In genomic region chr16:70747703-70748631, GRCh38 we compare ENCODE assay signal across 1 cellular context.
TF ChIP-seq lines count a peak whose summit lies in the region.

No MANE protein-coding gene starts in this region.

TF ChIP-seq in HepG2, 621 proteins besides CTCF, POLR2A, EP300 and RAD21 (continues in another document):
- TF ChIP-seq KLF13 (CRISPR knock-in tag; IDR thresholded peaks at IDR 0.05): no peak
- TF ChIP-seq TFE3 (CRISPR knock-in tag; IDR thresholded peaks at IDR 0.05): no peak
- TF ChIP-seq ZNF280B (CRISPR knock-in tag; IDR thresholded peaks at IDR 0.05; ENCODE audit: borderline replicate concordance): peak; percentile 12; the same call in 1 of the 2 replicates
- 0 out of 2 replicates have a peak, but pooled peaks have one; percentile 12 for TF ChIP-seq ZMAT3 (CRISPR knock-in tag; conservative IDR thresholded peaks at IDR 0.05)
- no peak for TF ChIP-seq ZNF512 (CRISPR knock-in tag; IDR thresholded peaks at IDR 0.05)
- TF ChIP-seq ZNF281 (CRISPR knock-in tag; IDR thresholded peaks at IDR 0.05; ENCODE audit: borderline replicate concordance): no peak
- TF ChIP-seq ZFP90 (CRISPR knock-in tag; IDR thresholded peaks at IDR 0.05; ENCODE audit: borderline replicate concordance): no peak
- TF ChIP-seq ZNF747 (CRISPR knock-in tag; IDR thresholded peaks at IDR 0.05; ENCODE audit: borderline replicate concordance): no peak
- TF ChIP-seq ZNF335 (CRISPR knock-in tag; IDR thresholded peaks at IDR 0.05): no peak
- TF ChIP-seq FOXM1 (CRISPR knock-in tag; IDR thresholded peaks at IDR 0.05): no peak
- TF ChIP-seq MIER3 (CRISPR knock-in tag; IDR thresholded peaks at IDR 0.05; ENCODE audit: borderline replicate concordance): no peak; the same call in 1 of the 2 replicates
- TF ChIP-seq ZNF772 (CRISPR knock-in tag; IDR thresholded peaks at IDR 0.05): no peak
- TF ChIP-seq NFRKB (IDR thresholded peaks at IDR 0.05): no peak
- TF ChIP-seq ZFP1 (CRISPR knock-in tag; IDR thresholded peaks at IDR 0.05): peak; percentile 84; the same call in 1 of the 2 replicates
- TF ChIP-seq NAIF1 (CRISPR knock-in tag; IDR thresholded peaks at IDR 0.05; ENCODE audit: borderline replicate concordance): no peak
- no peak for TF ChIP-seq FOSL1 (CRISPR knock-in tag; IDR thresholded peaks at IDR 0.05; ENCODE audit: borderline replicate concordance)
- no peak for TF ChIP-seq RFX5 (IDR thresholded peaks at IDR 0.05; ENCODE audit: low read depth, low read length)
- TF ChIP-seq ZNF451 (CRISPR knock-in tag; IDR thresholded peaks at IDR 0.05): 0 out of 2 replicates have a peak, but pooled peaks have one; percentile 58
- 0 out of 2 replicates have a peak, but pooled peaks have one; percentile 62 for TF ChIP-seq MTF2 (CRISPR knock-in tag; IDR thresholded peaks at IDR 0.05; ENCODE audit: borderline replicate concordance)
- no peak for TF ChIP-seq SP140L (CRISPR knock-in tag; IDR thresholded peaks at IDR 0.05; ENCODE audit: borderline replicate concordance)
- TF ChIP-seq HNF4A (CRISPR knock-in tag; IDR thresholded peaks at IDR 0.05): no peak
- no peak for TF ChIP-seq HNF4G (IDR thresholded peaks at IDR 0.05; ENCODE audit: borderline replicate concordance, low read depth, low read length)
- TF ChIP-seq HNF4G (CRISPR knock-in tag; IDR thresholded peaks at IDR 0.05; ENCODE audit: borderline replicate concordance, low read depth): 0 out of 2 replicates have a peak, but pooled peaks have one; percentile 32
- TF ChIP-seq TGIF2 (CRISPR knock-in tag; IDR thresholded peaks at IDR 0.05): 0 out of 2 replicates have a peak, but pooled peaks have one; percentile 31
- TF ChIP-seq ZNF670 (CRISPR knock-in tag; IDR thresholded peaks at IDR 0.05; ENCODE audit: borderline replicate concordance): no peak
- TF ChIP-seq HMGA1 (CRISPR knock-in tag; conservative IDR thresholded peaks at IDR 0.05): 0 out of 2 replicates have a peak, but pooled peaks have one; percentile 68
- TF ChIP-seq ETV5 (CRISPR knock-in tag; IDR thresholded peaks at IDR 0.05; ENCODE audit: borderline replicate concordance): no peak
- TF ChIP-seq MXD1 (CRISPR knock-in tag; IDR thresholded peaks at IDR 0.05): no peak; the same call in 1 of the 2 replicates
- peak; percentile 73; the same call in 1 of the 2 replicates for TF ChIP-seq FOXC1 (CRISPR knock-in tag; IDR thresholded peaks at IDR 0.05; ENCODE audit: borderline replicate concordance)
- peak; percentile 99 for TF ChIP-seq ZBTB38 (CRISPR knock-in tag; IDR thresholded peaks at IDR 0.05)
- no peak for TF ChIP-seq SNAPC4 (CRISPR knock-in tag; IDR thresholded peaks at IDR 0.05)
- TF ChIP-seq NFKB2 (CRISPR knock-in tag; IDR thresholded peaks at IDR 0.05; ENCODE audit: borderline replicate concordance): peak; percentile 71; the same call in 1 of the 2 replicates
- TF ChIP-seq ZNF609 (CRISPR knock-in tag; IDR thresholded peaks at IDR 0.05; ENCODE audit: borderline replicate concordance): 0 out of 2 replicates have a peak, but pooled peaks have one; percentile 36
- TF ChIP-seq NCOR1 (IDR thresholded peaks at IDR 0.05; ENCODE audit: borderline replicate concordance, low read length): no peak
- TF ChIP-seq ZNF775 (CRISPR knock-in tag; IDR thresholded peaks at IDR 0.05; ENCODE audit: borderline replicate concordance): no peak
- TF ChIP-seq ATF3 (CRISPR knock-in tag; IDR thresholded peaks at IDR 0.05): no peak
- no peak for TF ChIP-seq KLF6 (CRISPR knock-in tag; IDR thresholded peaks at IDR 0.05)
- 0 out of 2 replicates have a peak, but pooled peaks have one; percentile 13 for TF ChIP-seq BCL3 (CRISPR knock-in tag; IDR thresholded peaks at IDR 0.05)
- TF ChIP-seq PRMT3 (CRISPR knock-in tag; IDR thresholded peaks at IDR 0.05; ENCODE audit: borderline replicate concordance, low read depth): no peak
- no peak for TF ChIP-seq CEBPB (IDR thresholded peaks at IDR 0.05; ENCODE audit: borderline replicate concordance, low read depth, low read length)
- no peak for TF ChIP-seq GATAD1 (CRISPR knock-in tag; IDR thresholded peaks at IDR 0.05)
